Comparison of ENCODE assay signal across 8 cellular contexts in genomic region chr11:32103141-32103719, GRCh38. TPM values are rescaled to one million over a fixed set of nuclear protein-coding genes. Genes with fewer than 3 reads are reported as not detected.
A peak's percentile ranks its signal among the peaks of the same experiment; 100 is the strongest.
DNase-seq lines count a peak whose midpoint lies in the region; ATAC-seq and TF ChIP-seq lines count a peak whose summit lies in the region.
"Not testable (repeated sequence)": the region's sequence is repeated elsewhere in the genome, so short reads cannot be mapped to it uniquely, and the experiment has no call there.

No MANE protein-coding gene starts in this region.

- H3F3A ChIP-seq in PC-3 (ENCODE audit: low read length, unreplicated experiment) = not testable (repeated sequence)

- 86 to 100% methylated on average over 4 to 7 of the region's 11 CpGs for WGBS in endodermal cell (ENCODE audit: insufficient coverage in 1 of 2, insufficient read length in 1 of 2), 2 experiments
- 46 to 55% methylated on average over 9 to 11 of the region's 11 CpGs for WGBS in heart right ventricle, 2 donors

- POLR2A ChIA-PET in PC-3 (lab: Charles Lee; ENCODE audit: unreplicated experiment) = not testable (repeated sequence)

- H3K4me3 Mint-ChIP-seq in endodermal cell, nephron progenitor cell: not testable (repeated sequence)

- H3K36me3 ChIP-seq in PC-3 (ENCODE audit: low read depth, low read length) (peaks cover 36% of the 10 kb centered on the region), endodermal cell (ENCODE audit: control insufficient read depth, insufficient read depth, low read length) (peaks cover 55% of the 10 kb centered on the region), heart right ventricle (peaks cover 0 to 80% (median 5%) of the 10 kb centered on the region in 9 donors), upper lobe of right lung (peaks cover 72% of the 10 kb centered on the region)

- not testable (repeated sequence) for H3K9me2 ChIP-seq in PC-3 (replicated peaks; ENCODE audit: low read length)

- not testable (repeated sequence) for H2AFZ ChIP-seq in PC-3 (ENCODE audit: low read length)

- not testable (repeated sequence) for H3K4me3 ChIP-seq in PC-3 (ENCODE audit: low read length); endodermal cell (ENCODE audit: low read length); heart right ventricle; upper lobe of right lung

- CTCF ChIA-PET in PC-3 (lab: Charles Lee) = not testable (repeated sequence)

- not testable (repeated sequence) for BruUV-seq in PC-3 (replicated peaks; lab: Mats Ljungman, UMichigan)

- not testable (repeated sequence) for TF ChIP-seq CTCF in PC-3 (conservative IDR thresholded peaks at IDR 0.05; ENCODE audit: low read depth, low read length); endodermal cell (conservative IDR thresholded peaks at IDR 0.05); heart right ventricle (IDR thresholded peaks at IDR 0.05); nephron progenitor cell (IDR thresholded peaks at IDR 0.05); upper lobe of right lung (IDR thresholded peaks at IDR 0.05)

- not testable (repeated sequence) for H3K9me3 ChIP-seq in PC-3 (ENCODE audit: low read length); endodermal cell (ENCODE audit: control insufficient read depth, low read length); heart right ventricle; upper lobe of right lung

- not testable (repeated sequence) for H3K79me2 ChIP-seq in PC-3 (ENCODE audit: low read length)

- not testable (repeated sequence) for H3K4me1 Mint-ChIP-seq in endodermal cell
- peaks cover 16% of the 10 kb centered on the region for H3K4me1 Mint-ChIP-seq in nephron progenitor cell

- 0 out of 2 replicates have a peak overlapping the region, but pooled peaks have one; percentile 6 for H3K4me2 ChIP-seq in PC-3 (ENCODE audit: low read length)

- ATAC-seq in PC-3 (peak; percentile 70), heart right ventricle (peak; percentile 72 to 93 (median 85)), left lobe of liver (peak; percentile 54), upper lobe of right lung (peak; percentile 27)

- DNase-seq in COLO668 (lab: John Stamatoyannopoulos, UW; ENCODE audit: unreplicated experiment) = peak; percentile 11
- peak; percentile 47 for DNase-seq in HuH-7.5 (ENCODE audit: low spot score)
- peak; percentile 72 for DNase-seq in PC-3
- not testable (repeated sequence) for DNase-seq in endodermal cell; left lobe of liver (ENCODE audit: low spot score); nephron progenitor cell; upper lobe of right lung
- peak in 1 of 2 donors; percentile 41 for DNase-seq in heart right ventricle

- H3K27ac ChIP-seq in PC-3 (ENCODE audit: low read length) = peak overlapping the region; percentile 46
- H3K27ac ChIP-seq in endodermal cell (ENCODE audit: low read depth, low read length) = not testable (repeated sequence)
- peak overlapping the region in 7 of 10 donors; percentile 29 to 77 (median 61) for H3K27ac ChIP-seq in heart right ventricle
- peak overlapping the region; percentile 6 for H3K27ac ChIP-seq in upper lobe of right lung

- not testable (repeated sequence) for H3K27me3 ChIP-seq in PC-3 (ENCODE audit: low read length); endodermal cell (ENCODE audit: control insufficient read depth, insufficient read depth, low read length, poor library complexity, severe bottlenecking); heart right ventricle; upper lobe of right lung

- H4K20me1 ChIP-seq in PC-3 (ENCODE audit: low read length) = not testable (repeated sequence)

- H3K36me3 Mint-ChIP-seq in endodermal cell (ENCODE audit: low read depth) (peaks cover 66% of the 10 kb centered on the region), nephron progenitor cell (ENCODE audit: low read depth) (peaks cover 72% of the 10 kb centered on the region)

- H3K9ac ChIP-seq in PC-3 (ENCODE audit: low read length); endodermal cell (ENCODE audit: extremely low read depth, low read length, poor library complexity, severe bottlenecking): not testable (repeated sequence)

- H3K27ac Mint-ChIP-seq in endodermal cell = peak overlapping the region; percentile 44
- H3K27ac Mint-ChIP-seq in nephron progenitor cell = peak overlapping the region; percentile 97

- H3K4me1 ChIP-seq in PC-3 (ENCODE audit: insufficient read depth, low read length) = peaks cover 15% of the 10 kb centered on the region
- H3K4me1 ChIP-seq in endodermal cell (ENCODE audit: control insufficient read depth, insufficient read depth, low read length); upper lobe of right lung: not testable (repeated sequence)
- peaks cover 0 to 22% (median 10%) of the 10 kb centered on the region in 9 donors for H3K4me1 ChIP-seq in heart right ventricle

- intact Hi-C loops in PC-3 (cut with micrococcal nuclease); heart right ventricle (cut with DNase I); upper lobe of right lung (cut with DNase I): not testable (repeated sequence)

- H3K9me3 Mint-ChIP-seq in endodermal cell, nephron progenitor cell: not testable (repeated sequence)

- H3K27me3 Mint-ChIP-seq in endodermal cell (ENCODE audit: insufficient read depth); nephron progenitor cell (ENCODE audit: low read depth, poor library complexity): not testable (repeated sequence)

RNA-seq across cellular contexts. Expression of gene RCN1, which starts 12.4 kb away (rescaled TPM):
- total RNA-seq in PC-3 (2014; rRNA removed) = 94.6 and 110 TPM in 2 replicates
- total RNA-seq in endodermal cell = 100 to 1,000 TPM in 1 of 2 donors, 10 to 100 TPM in 1; 99.5 to 136 TPM
- 204 TPM for polyA plus RNA-seq in endodermal cell (2013, experiment 1 of 2)
- 183 TPM for polyA plus RNA-seq in endodermal cell (2013, experiment 2 of 2)
- total RNA-seq in heart right ventricle = 10 to 100 TPM in 9 of 10 donors, 1 to 10 TPM in 1; 9.7 to 60.4 (median 19.2) TPM
- polyA plus RNA-seq in heart right ventricle = 10 to 100 TPM; 41.4 to 45.6 TPM
- total RNA-seq in left lobe of liver = 34.5 TPM
- total RNA-seq in upper lobe of right lung = 86.8 TPM

Comparison
In these comparisons a context has a peak if more than half of its experiments do, and no peak if none do; other contexts are left out.
1. ATAC-seq: peak in every context shown above with its lines; median percentile 85 in heart right ventricle; 70 in PC-3; 54 in left lobe of liver; 27 in upper lobe of right lung.